ENCODE assay signal across 8 cellular contexts in genomic region chr20:21125072-21125848, GRCh38. TPM values are rescaled to one million over a fixed set of nuclear protein-coding genes. Genes with fewer than 3 reads are reported as not detected.
DNase-seq lines count a peak whose midpoint lies in the region; ATAC-seq and TF ChIP-seq lines count a peak whose summit lies in the region.

No MANE protein-coding gene starts in this region.

- H3K9me3 ChIP-seq in smooth muscle cell (replicated peaks; ENCODE audit: low read depth): no peaks in the 10 kb centered on the region

- H3K4me2 ChIP-seq in smooth muscle cell: peak overlapping the region; percentile 92

- no peaks in the 10 kb centered on the region for H3F3A ChIP-seq in smooth muscle cell (ENCODE audit: low read depth)

- no peaks in the 10 kb centered on the region for H3K36me3 Mint-ChIP-seq in brain

- peak; percentile 14 for ATAC-seq in HG03175 (IDR thresholded peaks at IDR 0.05; ENCODE audit: unreplicated experiment)

- H4K20me1 ChIP-seq in smooth muscle cell (ENCODE audit: low read depth): no peaks in the 10 kb centered on the region

- H2AFZ ChIP-seq in smooth muscle cell (ENCODE audit: low read depth): peak overlapping the region; percentile 100

- DNase-seq in CD1c-positive myeloid dendritic cell (ENCODE audit: extremely low spot score) (peak; percentile 9), GM19238 (ENCODE audit: insufficient read length, low spot score) (peak; percentile 39), NCI-H524 (lab: John Stamatoyannopoulos, UW) (peak; percentile 54 to 84), islet precursor cell (peak; percentile 76), smooth muscle cell (lab: John Stamatoyannopoulos, UW; ENCODE audit: unreplicated experiment) (no peak), NOMO-1 treated with dmso at 0.1 percent for 144 hours (lab: John Stamatoyannopoulos, UW; ENCODE audit: unreplicated experiment) (no peak)

- peak overlapping the region; percentile 93 for H3K4me3 ChIP-seq in smooth muscle cell

- peaks cover 17% of the 10 kb centered on the region for H3K4me1 Mint-ChIP-seq in brain

- 10% methylated on average over 23 of the region's 25 CpGs for WGBS in smooth muscle cell (ENCODE audit: low lambda C conversion rate)

- H3K9me3 Mint-ChIP-seq in brain: peaks cover 0 to 8% (median 0%) of the 10 kb centered on the region in 5 experiments

- TF ChIP-seq CTCF in brain (conservative IDR thresholded peaks at IDR 0.05): no peak
- TF ChIP-seq CTCF in smooth muscle cell (IDR thresholded peaks at IDR 0.05; ENCODE audit: borderline replicate concordance, insufficient read depth, poor library complexity, severe bottlenecking): peak; percentile 5

- H3K36me3 ChIP-seq in smooth muscle cell (ENCODE audit: low read depth): no peaks in the 10 kb centered on the region

- no peaks in the 10 kb centered on the region for H3K79me2 ChIP-seq in smooth muscle cell (ENCODE audit: low read depth)

- H3K27me3 Mint-ChIP-seq in brain: peaks cover 44% of the 10 kb centered on the region

- peak overlapping the region; percentile 54 for H3K27ac ChIP-seq in smooth muscle cell (ENCODE audit: low read depth)

- H3K4me3 Mint-ChIP-seq in brain: peak overlapping the region; percentile 89 to 95 (median 93)

- peak overlapping the region; percentile 64 for H3K9ac ChIP-seq in smooth muscle cell (ENCODE audit: low read depth)

- peak overlapping the region; percentile 52 to 82 (median 65) for H3K27ac Mint-ChIP-seq in brain

- H3K27me3 ChIP-seq in smooth muscle cell (ENCODE audit: low read depth): no peaks in the 10 kb centered on the region

- peaks cover 8% of the 10 kb centered on the region for H3K4me1 ChIP-seq in smooth muscle cell (ENCODE audit: low read depth)

RNA-seq across cellular contexts. Expression of gene KIZ, which starts 0.6 kb away (rescaled TPM):
- 16.4 TPM for polyA plus RNA-seq in brain (ENCODE audit: insufficient read depth, low read depth, low replicate concordance)
- 20.5 and 20.9 TPM in 2 replicates for total RNA-seq in smooth muscle cell
- polyA plus RNA-seq in smooth muscle cell: 16.9 and 19.2 TPM in 2 replicates

RNA-seq across cellular contexts. Expression of gene LINC00237, which starts 19.1 kb away (rescaled TPM):
- 1.3 TPM for polyA plus RNA-seq in brain (ENCODE audit: insufficient read depth, low read depth, low replicate concordance)
- not detected in 2 replicates for total RNA-seq in smooth muscle cell
- polyA plus RNA-seq in smooth muscle cell: not detected in 2 replicates

Comparison
In these comparisons a context has a peak if more than half of its experiments do, and no peak if none do; other contexts are left out.
1. DNase-seq: peak in CD1c-positive myeloid dendritic cell (single experiment), GM19238 (single experiment), NCI-H524 (2 of 2) and islet precursor cell (single experiment); none in smooth muscle cell (single experiment) and NOMO-1 treated with dmso at 0.1 percent for 144 hours (single experiment).